ENCODE assay signal across 19 cellular contexts in the genomic region with DNA sequence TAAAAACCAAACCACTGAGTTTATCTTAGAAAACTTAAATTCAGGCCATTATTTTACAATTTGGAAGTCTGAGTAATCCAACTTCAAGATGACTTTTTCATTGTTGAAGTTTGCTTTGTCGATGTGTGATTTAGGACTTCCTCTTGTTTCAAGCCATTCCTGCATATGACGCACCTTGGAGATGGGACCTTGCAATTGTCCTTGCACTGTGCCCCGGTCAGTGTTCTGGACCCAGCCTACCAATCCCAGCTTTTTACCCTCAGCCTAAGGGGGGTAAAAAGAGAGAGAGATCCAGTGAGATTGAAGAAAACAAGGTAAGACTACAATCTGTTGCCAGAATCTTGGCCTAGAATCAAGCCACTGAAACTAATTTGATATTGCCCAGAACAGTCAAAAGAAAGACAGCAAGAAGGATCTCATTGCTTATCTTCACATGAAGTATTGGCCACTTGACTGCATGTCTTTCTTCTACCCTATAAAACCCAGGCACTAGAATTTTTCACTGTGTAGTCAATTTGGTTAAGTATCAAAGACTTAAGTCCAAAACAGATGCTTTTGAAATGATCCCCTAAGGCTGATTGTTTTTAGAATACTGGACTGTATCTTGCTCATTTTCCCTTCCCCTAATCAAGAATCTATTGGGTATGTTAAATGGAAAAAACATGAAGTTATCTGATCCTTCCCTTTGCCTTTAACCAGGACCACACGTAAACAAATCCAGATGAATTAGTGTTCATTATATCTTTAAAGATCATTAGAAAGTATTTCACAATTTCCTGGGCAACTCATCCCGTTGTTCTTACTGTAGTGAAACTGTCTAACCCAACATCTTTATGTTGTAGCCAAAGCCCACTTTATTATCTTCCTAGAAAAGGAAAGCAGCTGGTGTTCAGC. TPM values are rescaled to one million over a fixed set of nuclear protein-coding genes. Genes with fewer than 3 reads are reported as not detected.
DNase-seq lines count a peak whose midpoint lies in the region; ATAC-seq and TF ChIP-seq lines count a peak whose summit lies in the region.
"Had no signal": no experiment of that assay in that cellular context is flagged by ENCODE, and none has a peak within 500 bp of the region (broad histone marks: within the 10 kb centered on the region; RNA-seq: fewer than 3 reads in every experiment).

No MANE protein-coding gene starts in this region.

- peaks cover 29% of the 10 kb centered on the region for H3K36me3 Mint-ChIP-seq in CD4-positive, alpha-beta T cell (ENCODE audit: low read depth)
- H3K36me3 Mint-ChIP-seq in activated T-helper 17 cell treated with anti-CD3 and anti-CD28 coated beads, Interleukin-2, amount 50 U/mL, for 72 hours (ENCODE audit: low read depth) = peaks cover 62% of the 10 kb centered on the region
- peaks cover 20% of the 10 kb centered on the region for H3K36me3 Mint-ChIP-seq in mesothelial cell of epicardium

- no peak overlapping the region for H3K27ac ChIP-seq in CD4-positive, alpha-beta T cell (ENCODE audit: low read depth, low read length)
- H3K27ac ChIP-seq in GM23248 (peak overlapping the region; percentile 46), spleen (peak overlapping the region in 3 of 8 donors; percentile 15 to 33 (median 32))
- H3K27ac ChIP-seq: C4-2B, ovary had no signal

- in situ Hi-C loops in GM23248 (cut with MboI) = no loop called here

- peak overlapping the region; percentile 52 for H3K4me2 ChIP-seq in GM23248 (ENCODE audit: unreplicated experiment)

- H3K27ac Mint-ChIP-seq in CD4-positive, alpha-beta T cell = peak overlapping the region; percentile 16
- peak overlapping the region; percentile 98 for H3K27ac Mint-ChIP-seq in activated T-helper 17 cell treated with anti-CD3 and anti-CD28 coated beads, Interleukin-2, amount 50 U/mL, for 72 hours
- peak overlapping the region; percentile 70 for H3K27ac Mint-ChIP-seq in mesothelial cell of epicardium
- H3K27ac Mint-ChIP-seq: activated CD4-positive, alpha-beta T cell treated with anti-CD3 and anti-CD28 coated beads, Interleukin-2, amount 10 ng/mL, durations not matched to agents 7 days and 5 days; activated naive CD8-positive, alpha-beta T cell; activated T-cell treated with anti-CD3 and anti-CD28 coated beads, Interleukin-2, amount 50 U/mL, for 24 hours; dendritic cell treated with granulocyte-macrophage colony-stimulating factor and Interleukin-4, amounts not matched to agents 40 ng/mL and 50 ng/mL, for 4 days had no signal

- H3K4me3 ChIP-seq in GM23248 = peak overlapping the region; percentile 20; the same call in 1 of the 2 replicates
- H3K4me3 ChIP-seq in spleen = no peak overlapping the region
- H3K4me3 ChIP-seq: ovary had no signal

- 0 out of 2 replicates have a peak overlapping the region, but pooled peaks have one; percentile 15 for H2AFZ ChIP-seq in GM23248

- no peaks in the 10 kb centered on the region for H3K27me3 ChIP-seq in CD4-positive, alpha-beta T cell (ENCODE audit: control insufficient read depth, insufficient read depth, low read length)
- no peaks in the 10 kb centered on the region for H3K27me3 ChIP-seq in GM23248 (replicated peaks; ENCODE audit: insufficient read depth)
- no peaks in the 10 kb centered on the region for H3K27me3 ChIP-seq in spleen (replicated peaks in 1 of 7)
- H3K27me3 ChIP-seq: ovary had no signal

- peak overlapping the region; percentile 51 for H3K4me3 Mint-ChIP-seq in CD4-positive, alpha-beta T cell
- peak overlapping the region; percentile 90 for H3K4me3 Mint-ChIP-seq in activated T-helper 17 cell treated with anti-CD3 and anti-CD28 coated beads, Interleukin-2, amount 50 U/mL, for 72 hours
- no peak overlapping the region for H3K4me3 Mint-ChIP-seq in mesothelial cell of epicardium
- H3K4me3 Mint-ChIP-seq: activated CD4-positive, alpha-beta T cell treated with anti-CD3 and anti-CD28 coated beads, Interleukin-2, amount 10 ng/mL, durations not matched to agents 7 days and 5 days; activated naive CD8-positive, alpha-beta T cell; activated T-cell treated with anti-CD3 and anti-CD28 coated beads, Interleukin-2, amount 50 U/mL, for 24 hours; dendritic cell treated with granulocyte-macrophage colony-stimulating factor and Interleukin-4, amounts not matched to agents 40 ng/mL and 50 ng/mL, for 4 days had no signal

- POLR2A ChIA-PET in CD4-positive, alpha-beta T cell (lab: Charles Lee) = no interaction called here

- H3K9me3 ChIP-seq in CD4-positive, alpha-beta T cell (ENCODE audit: control insufficient read depth, low read length) = no peaks in the 10 kb centered on the region
- H3K9me3 ChIP-seq in GM23248 (ENCODE audit: low read depth) = no peaks in the 10 kb centered on the region
- no peaks in the 10 kb centered on the region for H3K9me3 ChIP-seq in spleen
- H3K9me3 ChIP-seq: ovary had no signal

- 50 to 56% methylated on average over 5 of the region's 5 CpGs for WGBS in GM23248 (ENCODE audit: low coverage in 1 of 2, low lambda C conversion rate in 2 of 2, missing lambda C conversion rate in 2 of 2), 2 experiments
- 51 to 57% (median 56%) methylated on average over 5 of the region's 5 CpGs for WGBS in spleen, 5 donors

- H3K9me2 ChIP-seq in GM23248 (ENCODE audit: insufficient read depth) = no peaks in the 10 kb centered on the region

- peaks cover 36% of the 10 kb centered on the region for H3K4me1 Mint-ChIP-seq in CD4-positive, alpha-beta T cell (ENCODE audit: low read depth)
- H3K4me1 Mint-ChIP-seq in activated T-helper 17 cell treated with anti-CD3 and anti-CD28 coated beads, Interleukin-2, amount 50 U/mL, for 72 hours = peaks cover 7% of the 10 kb centered on the region
- H3K4me1 Mint-ChIP-seq in mesothelial cell of epicardium = peaks cover 26% of the 10 kb centered on the region

- H3K36me3 ChIP-seq in GM23248 (ENCODE audit: low read depth) (no peaks in the 10 kb centered on the region), spleen (no peaks in the 10 kb centered on the region)
- H3K36me3 ChIP-seq: ovary had no signal

- intact Hi-C loops in CD4-positive, alpha-beta T cell (cut with DNase I, micrococcal nuclease) = loop anchor here in 1 of 2 experiments (2.0 kb wide), 1 partner anchor 13 kb away; no protein-coding TSS in a partner anchor
- intact Hi-C loops in spleen (cut with DNase I; ENCODE audit: low total_unique reads) = no loop called here

- no peak for TF ChIP-seq POLR2A in spleen (IDR thresholded peaks at IDR 0.05)

- H3F3A ChIP-seq in GM23248 (ENCODE audit: insufficient read depth) = peaks cover 54% of the 10 kb centered on the region

- no peaks in the 10 kb centered on the region for H4K20me1 ChIP-seq in GM23248 (ENCODE audit: insufficient read depth)

- ATAC-seq in CD4-positive, alpha-beta T cell (ENCODE audit: poor library complexity) = no peak
- ATAC-seq in activated T-helper 17 cell treated with anti-CD3 and anti-CD28 coated beads, Interleukin-2, amount 50 U/mL, for 72 hours (replicated peaks) = no peak

- TF ChIP-seq CTCF in CD4-positive, alpha-beta T cell (IDR thresholded peaks at IDR 0.05) = no peak
- TF ChIP-seq CTCF in mesothelial cell of epicardium (IDR thresholded peaks at IDR 0.05; ENCODE audit: unreplicated experiment) (no peak), spleen (IDR thresholded peaks at IDR 0.05 in 8 of 11, conservative IDR thresholded peaks at IDR 0.05 in 3 of 11) (no peak)

- DNase-seq in CD4-positive, alpha-beta T cell = no peak
- DNase-seq in GM23248 (peak; percentile 63), mesothelial cell of epicardium (ENCODE audit: low spot score in 2 of 2, unreplicated experiment in 2 of 2) (no peak), spleen (no peak), 8988T (no peak), cortex of kidney (lab: John Stamatoyannopoulos, UW) (no peak)
- DNase-seq: activated CD4-positive, alpha-beta T cell treated with anti-CD3 and anti-CD28 coated beads, Interleukin-2, amount 10 ng/mL, durations not matched to agents 7 days and 5 days; activated T-cell treated with anti-CD3 and anti-CD28 coated beads, Interleukin-2, amount 50 U/mL, for 24 hours; glutamatergic neuron; NCI-H1694; NCI-H226; ovary; stimulated activated CD4-positive, alpha-beta T cell treated with anti-CD3 and anti-CD28 coated beads, Interleukin-4, amount 100 ng/mL, for 4 hours; substantia nigra had no signal

- H3K79me2 ChIP-seq in GM23248 (ENCODE audit: insufficient read depth) = peaks cover 10% of the 10 kb centered on the region; the same call in 1 of the 2 replicates

- H3K9me3 Mint-ChIP-seq in CD4-positive, alpha-beta T cell = no peaks in the 10 kb centered on the region
- no peaks in the 10 kb centered on the region for H3K9me3 Mint-ChIP-seq in activated T-helper 17 cell treated with anti-CD3 and anti-CD28 coated beads, Interleukin-2, amount 50 U/mL, for 72 hours
- no peaks in the 10 kb centered on the region for H3K9me3 Mint-ChIP-seq in mesothelial cell of epicardium
- H3K9me3 Mint-ChIP-seq: activated CD4-positive, alpha-beta T cell treated with anti-CD3 and anti-CD28 coated beads, Interleukin-2, amount 10 ng/mL, durations not matched to agents 7 days and 5 days; activated T-cell treated with anti-CD3 and anti-CD28 coated beads, Interleukin-2, amount 50 U/mL, for 24 hours; dendritic cell treated with granulocyte-macrophage colony-stimulating factor and Interleukin-4, amounts not matched to agents 40 ng/mL and 50 ng/mL, for 4 days had no signal

- no peaks in the 10 kb centered on the region for H3K27me3 Mint-ChIP-seq in CD4-positive, alpha-beta T cell
- no peaks in the 10 kb centered on the region for H3K27me3 Mint-ChIP-seq in activated T-helper 17 cell treated with anti-CD3 and anti-CD28 coated beads, Interleukin-2, amount 50 U/mL, for 72 hours
- no peaks in the 10 kb centered on the region for H3K27me3 Mint-ChIP-seq in mesothelial cell of epicardium (ENCODE audit: low read depth)
- H3K27me3 Mint-ChIP-seq: activated CD4-positive, alpha-beta T cell treated with anti-CD3 and anti-CD28 coated beads, Interleukin-2, amount 10 ng/mL, durations not matched to agents 7 days and 5 days; activated naive CD8-positive, alpha-beta T cell; activated T-cell treated with anti-CD3 and anti-CD28 coated beads, Interleukin-2, amount 50 U/mL, for 24 hours; brain; dendritic cell treated with granulocyte-macrophage colony-stimulating factor and Interleukin-4, amounts not matched to agents 40 ng/mL and 50 ng/mL, for 4 days had no signal

- CTCF ChIA-PET in CD4-positive, alpha-beta T cell (lab: Charles Lee) = no interaction called here

- H3K4me1 ChIP-seq in GM23248 (ENCODE audit: insufficient read depth) (peaks cover 51% of the 10 kb centered on the region), spleen (peaks cover 5 to 43% (median 26%) of the 10 kb centered on the region in 6 donors)

- H3K9ac ChIP-seq in GM23248 = peak overlapping the region; percentile 24; the same call in 1 of the 2 replicates

RNA-seq across cellular contexts. Expression of a gene that starts 2.4 kb away (rescaled TPM):
- 10 to 100 TPM; 13.2 to 14.4 TPM for total RNA-seq in CD4-positive, alpha-beta T cell
- total RNA-seq in GM23248 (2014; rRNA removed; shearing (Covaris generic)) = 12.3 and 19.9 TPM in 2 replicates
- polyA plus RNA-seq in GM23248 (2016; fragmentation: Nextera tagmentation; extraction: Ambion mirVana) (7.3 and 10.8 TPM in 2 replicates), spleen (10 to 100 TPM; 14.8 to 19.8 (median 15.7) TPM)
- total RNA-seq in activated T-helper 17 cell treated with anti-CD3 and anti-CD28 coated beads, Interleukin-2, amount 50 U/mL, for 72 hours = 10 to 100 TPM; 31.4 to 46.7 TPM
- total RNA-seq in mesothelial cell of epicardium (40.3 to 47.4 TPM (median 47.0 TPM) in 3 replicates), spleen (10 to 100 TPM; 24.8 to 37.7 (median 33.3) TPM)

RNA-seq across cellular contexts. Expression of a gene that starts 10.2 kb away (rescaled TPM):
- 1 to 10 TPM; 7.9 to 9.4 TPM for total RNA-seq in CD4-positive, alpha-beta T cell
- total RNA-seq in GM23248 (2014; rRNA removed; shearing (Covaris generic)) = 5.7 and 7.3 TPM in 2 replicates
- polyA plus RNA-seq in GM23248 (2016; fragmentation: Nextera tagmentation; extraction: Ambion mirVana) (18.0 and 19.3 TPM in 2 replicates), spleen (10 to 100 TPM; 20.2 to 24.1 (median 21.3) TPM)
- 10 to 100 TPM; 43.4 to 52.8 TPM for total RNA-seq in activated T-helper 17 cell treated with anti-CD3 and anti-CD28 coated beads, Interleukin-2, amount 50 U/mL, for 72 hours
- total RNA-seq in mesothelial cell of epicardium (16.7 to 17.5 TPM (median 17.3 TPM) in 3 replicates), spleen (10 to 100 TPM in 6 of 7 donors, 1 to 10 TPM in 1; 6.8 to 27.7 (median 15.8) TPM)

RNA-seq across cellular contexts. Expression of a gene that starts 15.8 kb away (rescaled TPM):
- under 1 TPM; 0.22 to 0.30 TPM for total RNA-seq in CD4-positive, alpha-beta T cell
- total RNA-seq in GM23248 (2014; rRNA removed; shearing (Covaris generic)) = 2.8 and 5.3 TPM in 2 replicates
- polyA plus RNA-seq in GM23248 (2016; fragmentation: Nextera tagmentation; extraction: Ambion mirVana) (1.0 TPM in 2 replicates), spleen (1 to 10 TPM; 1.1 to 2.4 (median 1.2) TPM)
- total RNA-seq in activated T-helper 17 cell treated with anti-CD3 and anti-CD28 coated beads, Interleukin-2, amount 50 U/mL, for 72 hours = 1 to 10 TPM; 2.2 to 3.7 TPM
- total RNA-seq in mesothelial cell of epicardium (2.3 to 3.6 TPM (median 2.4 TPM) in 3 replicates), spleen (1 to 10 TPM in 6 of 7 donors, under 1 TPM in 1; 0.89 to 2.8 (median 1.1) TPM)

RNA-seq across cellular contexts. Expression of a gene that starts 50.9 kb away (rescaled TPM):
- total RNA-seq in CD4-positive, alpha-beta T cell = 10 to 100 TPM; 21.0 to 24.2 TPM
- 18.6 and 40.6 TPM in 2 replicates for total RNA-seq in GM23248 (2014; rRNA removed; shearing (Covaris generic))
- polyA plus RNA-seq in GM23248 (2016; fragmentation: Nextera tagmentation; extraction: Ambion mirVana) (50.2 and 55.0 TPM in 2 replicates), spleen (10 to 100 TPM; 16.0 to 24.4 (median 22.8) TPM)
- 10 to 100 TPM; 27.4 to 44.3 TPM for total RNA-seq in activated T-helper 17 cell treated with anti-CD3 and anti-CD28 coated beads, Interleukin-2, amount 50 U/mL, for 72 hours
- total RNA-seq in mesothelial cell of epicardium (31.0 to 34.7 TPM (median 33.9 TPM) in 3 replicates), spleen (10 to 100 TPM; 18.7 to 38.1 (median 29.8) TPM)

Comparison
In these comparisons a context has a peak if more than half of its experiments do, and no peak if none do; other contexts are left out.
1. H3K27ac Mint-ChIP-seq: peak in every context shown above with its lines; median percentile 98 in activated T-helper 17 cell treated with anti-CD3 and anti-CD28 coated beads, Interleukin-2, amount 50 U/mL, for 72 hours; 70 in mesothelial cell of epicardium; 16 in CD4-positive, alpha-beta T cell.